In the genomic region with DNA sequence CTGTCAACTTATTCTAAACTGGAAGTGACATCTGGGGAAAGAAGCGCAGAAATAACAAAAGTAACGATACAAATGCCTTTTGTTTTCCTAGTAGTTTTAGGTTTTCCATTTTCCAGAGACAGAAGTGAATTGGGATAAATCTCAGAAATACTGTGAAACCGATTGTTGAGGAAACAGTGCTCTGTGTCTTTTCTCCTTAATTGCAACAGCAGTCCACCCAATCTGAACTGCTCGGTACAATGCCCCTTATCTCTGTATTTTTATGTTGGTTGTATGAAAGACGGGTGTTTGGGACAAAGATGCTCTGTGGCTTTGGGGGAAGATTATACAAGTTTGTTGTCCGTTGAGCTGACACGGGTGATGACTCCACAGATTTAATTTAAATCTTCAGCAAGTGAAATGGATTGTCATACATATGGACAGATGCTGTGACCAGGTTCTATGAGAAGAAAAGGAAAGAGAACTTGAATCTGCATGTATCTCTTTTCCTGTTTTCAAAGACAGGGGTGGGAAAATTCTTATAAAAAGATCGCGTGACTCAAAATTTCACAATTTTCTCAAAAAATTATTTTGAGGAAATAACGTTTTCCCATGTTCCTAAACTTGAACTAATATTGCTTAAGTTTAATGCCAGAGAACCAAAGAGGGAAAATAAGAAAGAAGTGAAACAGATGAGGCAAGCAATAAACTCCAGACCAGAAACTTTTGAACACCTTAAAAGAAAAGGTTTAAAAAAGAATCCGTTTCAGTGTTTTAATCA, we compare ENCODE assay signal across 1 cellular context.
TF ChIP-seq lines count a peak whose summit lies in the region.

No MANE protein-coding gene starts in this region.

TF ChIP-seq in GM23338, 12 proteins besides CTCF, POLR2A, EP300 and RAD21 (continued from another document):
- TF ChIP-seq, protein P1, sequence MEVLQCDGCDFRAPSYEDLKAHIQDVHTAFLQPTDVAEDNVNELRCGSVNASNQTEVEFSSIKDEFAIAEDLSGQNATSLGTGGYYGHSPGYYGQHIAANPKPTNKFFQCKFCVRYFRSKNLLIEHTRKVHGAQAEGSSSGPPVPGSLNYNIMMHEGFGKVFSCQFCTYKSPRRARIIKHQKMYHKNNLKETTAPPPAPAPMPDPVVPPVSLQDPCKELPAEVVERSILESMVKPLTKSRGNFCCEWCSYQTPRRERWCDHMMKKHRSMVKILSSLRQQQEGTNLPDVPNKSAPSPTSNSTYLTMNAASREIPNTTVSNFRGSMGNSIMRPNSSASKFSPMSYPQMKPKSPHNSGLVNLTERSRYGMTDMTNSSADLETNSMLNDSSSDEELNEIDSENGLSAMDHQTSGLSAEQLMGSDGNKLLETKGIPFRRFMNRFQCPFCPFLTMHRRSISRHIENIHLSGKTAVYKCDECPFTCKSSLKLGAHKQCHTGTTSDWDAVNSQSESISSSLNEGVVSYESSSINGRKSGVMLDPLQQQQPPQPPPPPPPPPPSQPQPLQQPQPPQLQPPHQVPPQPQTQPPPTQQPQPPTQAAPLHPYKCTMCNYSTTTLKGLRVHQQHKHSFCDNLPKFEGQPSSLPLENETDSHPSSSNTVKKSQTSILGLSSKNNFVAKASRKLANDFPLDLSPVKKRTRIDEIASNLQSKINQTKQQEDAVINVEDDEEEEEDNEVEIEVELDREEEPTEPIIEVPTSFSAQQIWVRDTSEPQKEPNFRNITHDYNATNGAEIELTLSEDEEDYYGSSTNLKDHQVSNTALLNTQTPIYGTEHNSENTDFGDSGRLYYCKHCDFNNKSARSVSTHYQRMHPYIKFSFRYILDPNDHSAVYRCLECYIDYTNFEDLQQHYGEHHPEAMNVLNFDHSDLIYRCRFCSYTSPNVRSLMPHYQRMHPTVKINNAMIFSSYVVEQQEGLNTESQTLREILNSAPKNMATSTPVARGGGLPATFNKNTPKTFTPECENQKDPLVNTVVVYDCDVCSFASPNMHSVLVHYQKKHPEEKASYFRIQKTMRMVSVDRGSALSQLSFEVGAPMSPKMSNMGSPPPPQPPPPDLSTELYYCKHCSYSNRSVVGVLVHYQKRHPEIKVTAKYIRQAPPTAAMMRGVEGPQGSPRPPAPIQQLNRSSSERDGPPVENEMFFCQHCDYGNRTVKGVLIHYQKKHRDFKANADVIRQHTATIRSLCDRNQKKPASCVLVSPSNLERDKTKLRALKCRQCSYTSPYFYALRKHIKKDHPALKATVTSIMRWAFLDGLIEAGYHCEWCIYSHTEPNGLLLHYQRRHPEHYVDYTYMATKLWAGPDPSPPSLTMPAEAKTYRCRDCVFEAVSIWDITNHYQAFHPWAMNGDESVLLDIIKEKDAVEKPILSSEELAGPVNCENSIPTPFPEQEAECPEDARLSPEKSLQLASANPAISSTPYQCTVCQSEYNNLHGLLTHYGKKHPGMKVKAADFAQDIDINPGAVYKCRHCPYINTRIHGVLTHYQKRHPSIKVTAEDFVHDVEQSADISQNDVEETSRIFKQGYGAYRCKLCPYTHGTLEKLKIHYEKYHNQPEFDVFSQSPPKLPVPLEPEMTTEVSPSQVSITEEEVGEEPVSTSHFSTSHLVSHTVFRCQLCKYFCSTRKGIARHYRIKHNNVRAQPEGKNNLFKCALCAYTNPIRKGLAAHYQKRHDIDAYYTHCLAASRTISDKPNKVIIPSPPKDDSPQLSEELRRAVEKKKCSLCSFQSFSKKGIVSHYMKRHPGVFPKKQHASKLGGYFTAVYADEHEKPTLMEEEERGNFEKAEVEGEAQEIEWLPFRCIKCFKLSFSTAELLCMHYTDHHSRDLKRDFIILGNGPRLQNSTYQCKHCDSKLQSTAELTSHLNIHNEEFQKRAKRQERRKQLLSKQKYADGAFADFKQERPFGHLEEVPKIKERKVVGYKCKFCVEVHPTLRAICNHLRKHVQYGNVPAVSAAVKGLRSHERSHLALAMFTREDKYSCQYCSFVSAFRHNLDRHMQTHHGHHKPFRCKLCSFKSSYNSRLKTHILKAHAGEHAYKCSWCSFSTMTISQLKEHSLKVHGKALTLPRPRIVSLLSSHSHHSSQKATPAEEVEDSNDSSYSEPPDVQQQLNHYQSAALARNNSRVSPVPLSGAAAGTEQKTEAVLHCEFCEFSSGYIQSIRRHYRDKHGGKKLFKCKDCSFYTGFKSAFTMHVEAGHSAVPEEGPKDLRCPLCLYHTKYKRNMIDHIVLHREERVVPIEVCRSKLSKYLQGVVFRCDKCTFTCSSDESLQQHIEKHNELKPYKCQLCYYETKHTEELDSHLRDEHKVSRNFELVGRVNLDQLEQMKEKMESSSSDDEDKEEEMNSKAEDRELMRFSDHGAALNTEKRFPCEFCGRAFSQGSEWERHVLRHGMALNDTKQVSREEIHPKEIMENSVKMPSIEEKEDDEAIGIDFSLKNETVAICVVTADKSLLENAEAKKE (CRISPR knock-in tag; IDR thresholded peaks at IDR 0.05): no peak
- TF ChIP-seq EZH2 (IDR thresholded peaks at IDR 0.05; ENCODE audit: low read depth, unreplicated experiment): no peak
- TF ChIP-seq ZNF114 (CRISPR knock-in tag; IDR thresholded peaks at IDR 0.05): no peak
- TF ChIP-seq ETS1 (IDR thresholded peaks at IDR 0.05): no peak
- TF ChIP-seq REST (IDR thresholded peaks at IDR 0.05; ENCODE audit: unreplicated experiment): no peak
